ENCODE assay signal across 21 cellular contexts in genomic region chr5:180525363-180525762, GRCh38.
"Had no signal": no experiment of that assay in that cellular context is flagged by ENCODE, and none has a peak within 500 bp of the region (broad histone marks: within the 10 kb centered on the region; RNA-seq: fewer than 3 reads in every experiment).

No MANE protein-coding gene starts in this region.

- H3K9ac ChIP-seq: parathyroid adenoma had no signal

- H3K27ac ChIP-seq: brain microvascular endothelial cell, epithelial cell of prostate, parathyroid adenoma, upper lobe of left lung had no signal

- DNase-seq: activated CD4-positive, alpha-beta T cell treated with anti-CD3 and anti-CD28 coated beads, Interleukin-2, amount 50 U/mL, for 48 hours; activated CD4-positive, CD25-positive, alpha-beta regulatory T cell treated with anti-CD3 and anti-CD28 coated beads, Interleukin-2, amount 50 U/mL, for 72 hours; activated effector memory CD4-positive, alpha-beta T cell treated with anti-CD3 and anti-CD28 coated beads, Interleukin-2, amount 50 U/mL, for 16 hours; activated T-cell treated with anti-CD3 and anti-CD28 coated beads, Interleukin-2, amount 50 U/mL, for 4 hours; anterior cingulate cortex; brain microvascular endothelial cell; effector memory CD4-positive, alpha-beta T cell; head of caudate nucleus; kidney glomerular epithelial cell; left ventricle myocardium superior; mesenchymal stem cell; stimulated activated CD4-positive, alpha-beta T cell treated with anti-CD3 and anti-CD28 coated beads, Interleukin-1b, Interleukin-23, amount 100 ng/mL, for 48 hours; stimulated activated naive CD8-positive, alpha-beta T cell treated with anti-CD3 and anti-CD28 coated beads, Interleukin-15, amount 100 ng/mL, for 72 hours; SW 1271; upper lobe of left lung had no signal

- H3K27me3 Mint-ChIP-seq: activated naive CD4-positive, alpha-beta T cell treated with anti-CD3 and anti-CD28 coated beads, Interleukin-2, amount 50 U/mL, for 24 hours; central memory CD8-positive, alpha-beta T cell; dendritic cell treated with granulocyte-macrophage colony-stimulating factor and Interleukin-4, amounts not matched to agents 40 ng/mL and 50 ng/mL, for 4 days; stimulated activated naive CD8-positive, alpha-beta T cell treated with anti-CD3 and anti-CD28 coated beads, Interleukin-15, amount 100 ng/mL, for 72 hours had no signal

- H3K27me3 ChIP-seq: brain microvascular endothelial cell, upper lobe of left lung had no signal

- H3K4me3 Mint-ChIP-seq: activated naive CD4-positive, alpha-beta T cell treated with anti-CD3 and anti-CD28 coated beads, Interleukin-2, amount 50 U/mL, for 24 hours; activated T-cell treated with anti-CD3 and anti-CD28 coated beads, Interleukin-2, amount 50 U/mL, for 4 hours; central memory CD8-positive, alpha-beta T cell; dendritic cell treated with granulocyte-macrophage colony-stimulating factor and Interleukin-4, amounts not matched to agents 40 ng/mL and 50 ng/mL, for 4 days; stimulated activated naive CD8-positive, alpha-beta T cell treated with anti-CD3 and anti-CD28 coated beads, Interleukin-15, amount 100 ng/mL, for 72 hours; T-helper 2 cell treated with Interferon-gamma antibody and Interleukin-4, amounts not matched to agents 5 μg/mL and 100 μg/mL, for 36 hours had no signal

- H3K27ac Mint-ChIP-seq: activated naive CD4-positive, alpha-beta T cell treated with anti-CD3 and anti-CD28 coated beads, Interleukin-2, amount 50 U/mL, for 24 hours; stimulated activated naive CD8-positive, alpha-beta T cell treated with anti-CD3 and anti-CD28 coated beads, Interleukin-15, amount 100 ng/mL, for 72 hours; T-helper 2 cell treated with Interferon-gamma antibody and Interleukin-4, amounts not matched to agents 5 μg/mL and 100 μg/mL, for 36 hours had no signal

- H3K9me3 Mint-ChIP-seq: activated naive CD4-positive, alpha-beta T cell treated with anti-CD3 and anti-CD28 coated beads, Interleukin-2, amount 50 U/mL, for 24 hours; activated T-cell treated with anti-CD3 and anti-CD28 coated beads, Interleukin-2, amount 50 U/mL, for 4 hours; central memory CD8-positive, alpha-beta T cell; dendritic cell treated with granulocyte-macrophage colony-stimulating factor and Interleukin-4, amounts not matched to agents 40 ng/mL and 50 ng/mL, for 4 days; stimulated activated naive CD8-positive, alpha-beta T cell treated with anti-CD3 and anti-CD28 coated beads, Interleukin-15, amount 100 ng/mL, for 72 hours; T-helper 2 cell treated with Interferon-gamma antibody and Interleukin-4, amounts not matched to agents 5 μg/mL and 100 μg/mL, for 36 hours had no signal

- H3K4me3 ChIP-seq: upper lobe of left lung had no signal

- ATAC-seq: left ventricle myocardium superior; stimulated activated naive CD8-positive, alpha-beta T cell treated with anti-CD3 and anti-CD28 coated beads, Interleukin-15, amount 100 ng/mL, for 72 hours had no signal

- H3K9me3 ChIP-seq: upper lobe of left lung had no signal

- H2AFZ ChIP-seq: parathyroid adenoma had no signal

- H3K4me1 ChIP-seq: parathyroid adenoma had no signal
